In the genomic region with DNA sequence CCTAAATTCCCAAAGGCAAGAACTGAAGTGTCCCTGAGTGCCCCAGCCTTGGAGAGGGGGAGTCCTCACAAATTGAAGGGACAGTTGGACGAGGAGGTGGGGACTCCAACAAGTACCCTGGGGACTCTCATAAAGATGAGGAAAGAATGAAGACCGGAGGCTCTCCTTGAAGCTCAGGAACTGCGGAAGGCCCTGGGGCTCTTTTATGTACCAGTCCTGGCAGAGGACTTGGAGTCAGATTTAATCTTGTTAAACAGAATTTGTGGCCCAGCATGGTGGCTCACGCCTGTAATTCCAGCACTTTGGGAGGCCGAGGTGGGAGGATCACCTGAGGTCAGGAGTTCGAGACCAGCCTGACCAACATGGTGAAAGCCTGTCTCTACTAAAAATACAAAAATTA, we compare ENCODE assay signal across 1 cellular context.
TF ChIP-seq lines count a peak whose summit lies in the region.

No MANE protein-coding gene starts in this region.

TF ChIP-seq in HepG2, 621 proteins besides CTCF, POLR2A, EP300 and RAD21:
- TF ChIP-seq ZBTB38 (CRISPR knock-in tag; IDR thresholded peaks at IDR 0.05), result 0 out of 2 replicates have a peak, but pooled peaks have one; percentile 49
